In the genomic region with DNA sequence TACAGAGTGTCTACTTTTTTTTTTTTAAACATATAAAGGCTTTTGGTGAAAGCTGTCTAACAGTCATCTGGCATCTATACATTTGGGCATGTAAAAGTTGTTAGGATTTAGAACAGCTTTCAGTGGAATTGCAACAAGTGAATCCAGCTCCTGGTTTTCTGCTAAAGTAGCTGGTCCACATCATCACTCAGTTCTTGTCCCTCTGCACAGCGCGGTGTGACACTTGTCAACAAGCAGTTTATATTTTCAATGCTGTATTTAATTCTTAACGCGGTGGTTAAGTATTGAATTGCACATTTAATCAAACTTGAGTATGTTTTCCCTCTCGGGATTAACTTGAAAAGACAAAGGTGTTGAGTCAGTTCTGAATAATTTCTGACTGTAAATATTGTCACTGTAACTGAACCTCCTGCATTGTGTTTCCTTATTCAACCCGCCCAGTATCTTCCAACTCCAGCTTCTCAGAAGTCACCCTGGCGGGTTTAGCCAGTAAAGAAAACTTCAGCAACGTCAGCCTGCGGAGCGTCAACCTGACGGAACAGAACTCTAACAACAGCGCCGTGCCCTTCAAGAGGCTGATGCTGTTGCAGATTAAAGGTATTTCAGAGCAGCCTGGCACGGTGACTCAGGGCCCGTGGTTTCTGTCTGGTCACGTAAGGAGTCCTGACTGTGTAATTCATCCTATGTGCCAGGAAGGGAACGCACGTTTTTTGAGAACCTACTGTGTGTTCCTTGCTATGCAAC, we compare ENCODE assay signal across 8 cellular contexts.
DNase-seq lines count a peak whose midpoint lies in the region; ATAC-seq and TF ChIP-seq lines count a peak whose summit lies in the region.
"Not testable (repeated sequence)": the region's sequence is repeated elsewhere in the genome, so short reads cannot be mapped to it uniquely, and the experiment has no call there.

No MANE protein-coding gene starts in this region.

- not testable (repeated sequence) for H4K8ac ChIP-seq in neuronal stem cell (ENCODE audit: low read depth, low read length)

- peaks cover 52% of the 10 kb centered on the region for H3K4me1 Mint-ChIP-seq in CD4-positive, alpha-beta T cell (ENCODE audit: low read depth)
- H3K4me1 Mint-ChIP-seq in T-helper 1 cell treated with Interleukin-12 subunit alpha and Interleukin-12 subunit beta and Interleukin-4 antibody, amounts not matched to agents 30 μg/mL and 1 μg/mL, for 36 hours (ENCODE audit: low read depth) = peaks cover 56% of the 10 kb centered on the region

- H3K9me3 ChIP-seq in CD4-positive, alpha-beta T cell (ENCODE audit: control insufficient read depth, low read length); neuronal stem cell (replicated peaks in 1 of 2; ENCODE audit: control insufficient read depth in 2 of 2, insufficient read depth in 1 of 2, low read depth in 1 of 2, low read length in 2 of 2): not testable (repeated sequence)

- intact Hi-C loops in CD4-positive, alpha-beta T cell (cut with DNase I, micrococcal nuclease) = loop anchor here in 1 of 2 experiments (5.0 kb wide), 1 partner anchor 1067 kb away; no protein-coding TSS in a partner anchor

- CTCF ChIA-PET in CD4-positive, alpha-beta T cell (lab: Charles Lee) = interaction anchor here (1.0 to 1.3 kb wide), 3 partner anchors 8 to 22 kb away, joined by 3 read pairs; no protein-coding TSS in a partner anchor

- POLR2A ChIA-PET in CD4-positive, alpha-beta T cell (lab: Charles Lee) = interaction anchor here (0.7 to 1.5 kb wide), 2 partner anchors 8 to 9 kb away, joined by 3 to 10 read pairs; no protein-coding TSS in a partner anchor

- WGBS in neuronal stem cell (ENCODE audit: extremely low coverage in 2 of 2, insufficient read length in 2 of 2, insufficient replicate concordance in 1 of 2), 2 donors = no CpG with 5 or more reads among the region's 18 CpGs

- not testable (repeated sequence) for H3K36me3 Mint-ChIP-seq in CD4-positive, alpha-beta T cell (ENCODE audit: low read depth)
- peaks cover 13% of the 10 kb centered on the region for H3K36me3 Mint-ChIP-seq in T-helper 1 cell treated with Interleukin-12 subunit alpha and Interleukin-12 subunit beta and Interleukin-4 antibody, amounts not matched to agents 30 μg/mL and 1 μg/mL, for 36 hours (ENCODE audit: low read depth)

- peak overlapping the region; percentile 99 for H3K27ac Mint-ChIP-seq in CD4-positive, alpha-beta T cell
- peak overlapping the region; percentile 95 for H3K27ac Mint-ChIP-seq in T-helper 1 cell treated with Interleukin-12 subunit alpha and Interleukin-12 subunit beta and Interleukin-4 antibody, amounts not matched to agents 30 μg/mL and 1 μg/mL, for 36 hours

- H3K27ac ChIP-seq in CD4-positive, alpha-beta T cell (ENCODE audit: low read depth, low read length); neuronal stem cell (replicated peaks; ENCODE audit: low read length): not testable (repeated sequence)

- TF ChIP-seq CTCF in CD4-positive, alpha-beta T cell (IDR thresholded peaks at IDR 0.05) = peak; percentile 5

- not testable (repeated sequence) for H3K36me3 ChIP-seq in neuronal stem cell (replicated peaks in 1 of 2; ENCODE audit: control insufficient read depth in 2 of 2, insufficient read depth in 2 of 2, low read length in 2 of 2)

- H3K4me2 ChIP-seq in neuronal stem cell (ENCODE audit: insufficient read depth, low read length, poor library complexity, severe bottlenecking) = not testable (repeated sequence)

- not testable (repeated sequence) for H3K9ac ChIP-seq in neuronal stem cell (ENCODE audit: low read depth, low read length, poor library complexity)

- not testable (repeated sequence) for H3K27me3 Mint-ChIP-seq in CD4-positive, alpha-beta T cell; T-helper 1 cell treated with Interleukin-12 subunit alpha and Interleukin-12 subunit beta and Interleukin-4 antibody, amounts not matched to agents 30 μg/mL and 1 μg/mL, for 36 hours (ENCODE audit: low read depth)

- H2BK120ac ChIP-seq in neuronal stem cell (ENCODE audit: low read depth, low read length) = not testable (repeated sequence)

- H3K23ac ChIP-seq in neuronal stem cell (ENCODE audit: low read depth, low read length, poor library complexity) = not testable (repeated sequence)

- not testable (repeated sequence) for H2BK12ac ChIP-seq in neuronal stem cell (ENCODE audit: low read length)

- peaks cover 0 to 15% of the 10 kb centered on the region in 2 donors for H3K4me1 ChIP-seq in neuronal stem cell (ENCODE audit: control insufficient read depth in 2 of 2, insufficient read depth in 1 of 2, low read depth in 1 of 2, low read length in 2 of 2)

- not testable (repeated sequence) for H2AFZ ChIP-seq in neuronal stem cell (ENCODE audit: low read length)

- H3K9me3 Mint-ChIP-seq in CD4-positive, alpha-beta T cell; T-helper 1 cell treated with Interleukin-12 subunit alpha and Interleukin-12 subunit beta and Interleukin-4 antibody, amounts not matched to agents 30 μg/mL and 1 μg/mL, for 36 hours: not testable (repeated sequence)

- H3K27me3 ChIP-seq in CD4-positive, alpha-beta T cell (ENCODE audit: control insufficient read depth, insufficient read depth, low read length); neuronal stem cell (ENCODE audit: control insufficient read depth in 3 of 3, insufficient read depth in 3 of 3, low read depth in 1 of 3, low read length in 3 of 3): not testable (repeated sequence)

- H2BK15ac ChIP-seq in neuronal stem cell (ENCODE audit: low read length) = not testable (repeated sequence)

- H2AK5ac ChIP-seq in neuronal stem cell (ENCODE audit: low read depth, low read length) = not testable (repeated sequence)

- not testable (repeated sequence) for H3K79me1 ChIP-seq in neuronal stem cell (ENCODE audit: low read depth, low read length)

- not testable (repeated sequence) for H3K4me3 ChIP-seq in neuronal stem cell (ENCODE audit: low read length in 2 of 2)

- not testable (repeated sequence) for H3K14ac ChIP-seq in neuronal stem cell (ENCODE audit: low read length)

- peak overlapping the region; percentile 16 for H3K18ac ChIP-seq in neuronal stem cell (ENCODE audit: low read length)

- H3K4ac ChIP-seq in neuronal stem cell (ENCODE audit: low read length) = not testable (repeated sequence)

- peak; percentile 91 for ATAC-seq in CD4-positive, alpha-beta T cell (ENCODE audit: poor library complexity)
- peak; percentile 94 for ATAC-seq in esophagus mucosa

- H3K4me3 Mint-ChIP-seq in CD4-positive, alpha-beta T cell = peak overlapping the region; percentile 28
- peak overlapping the region; percentile 54 for H3K4me3 Mint-ChIP-seq in T-helper 1 cell treated with Interleukin-12 subunit alpha and Interleukin-12 subunit beta and Interleukin-4 antibody, amounts not matched to agents 30 μg/mL and 1 μg/mL, for 36 hours

- H4K91ac ChIP-seq in neuronal stem cell (ENCODE audit: low read depth, low read length, poor library complexity) = not testable (repeated sequence)

- not testable (repeated sequence) for H2BK5ac ChIP-seq in neuronal stem cell (ENCODE audit: low read length)

- DNase-seq in CD4-positive, alpha-beta T cell = peak; percentile 45 to 75 (median 64)
- DNase-seq in LHCN-M2 (ENCODE audit: low read depth) = peak; percentile 69
- peak; percentile 81 for DNase-seq in activated CD8-positive, alpha-beta memory T cell treated with anti-CD3 and anti-CD28 coated beads for 24 hours
- peak; percentile 79 for DNase-seq in activated naive CD4-positive, alpha-beta T cell treated with anti-CD3 and anti-CD28 coated beads, Interleukin-2, amount 50 U/mL, for 16 hours
- DNase-seq in neuronal stem cell (ENCODE audit: low spot score) = not testable (repeated sequence)
- peak; percentile 42 for DNase-seq in stimulated activated CD8-positive, alpha-beta memory T cell treated with anti-CD3 and anti-CD28 coated beads, Interleukin-12 subunit alpha, Interleukin-12 subunit beta, amount 100 ng/mL, for 24 hours (ENCODE audit: extremely low read depth)
